ENCODE assay signal across 9 cellular contexts in genomic region chr18:10122116-10122515, GRCh38.
DNase-seq lines count a peak whose midpoint lies in the region; TF ChIP-seq lines count a peak whose summit lies in the region.
"Had no signal": no experiment of that assay in that cellular context is flagged by ENCODE, and none has a peak within 500 bp of the region (broad histone marks: within the 10 kb centered on the region; RNA-seq: fewer than 3 reads in every experiment).

No MANE protein-coding gene starts in this region.

- no peak for TF ChIP-seq POLR2A in transverse colon (IDR thresholded peaks at IDR 0.05)

- intact Hi-C loops in transverse colon (cut with DNase I; ENCODE audit: low total_unique reads): no loop called here

- H3K27me3 ChIP-seq in transverse colon: no peaks in the 10 kb centered on the region

- in situ Hi-C loops in transverse colon (cut with MboI; ENCODE audit: low pct_ligation_motif_present in 1 of 4, low pct_unique_long_range_greater_than_20kb in 1 of 4, low sequenced_read_pairs in 3 of 4): no loop called here

- DNase-seq in HFF-Myc (ENCODE audit: extremely low read depth, low read depth) (peak; percentile 96), NCI-H774 (lab: John Stamatoyannopoulos, UW) (peak; percentile 51), fibroblast of pulmonary artery (ENCODE audit: low read depth) (peak; percentile 52), skeletal muscle cell (ENCODE audit: low read depth) (peak; percentile 84), GM10248 (ENCODE audit: extremely low spot score) (no peak), transverse colon (no peak), activated gamma-delta T cell (lab: John Stamatoyannopoulos, UW) (no peak)
- no peak for DNase-seq in stimulated activated CD4-positive, alpha-beta T cell treated with anti-CD3 and anti-CD28 coated beads, Interleukin-2, amount 100 ng/mL, for 48 hours
- DNase-seq: activated naive CD8-positive, alpha-beta T cell treated with anti-CD3 and anti-CD28 coated beads, Interleukin-2, amount 10 ng/mL, durations not matched to agents 7 days and 5 days had no signal

- H3K9me3 ChIP-seq in transverse colon: peaks cover 0 to 7% of the 10 kb centered on the region in 2 donors

- H3K4me3 ChIP-seq in HFF-Myc (replicated peaks; ENCODE audit: low read depth, low read length): no peak overlapping the region
- H3K4me3 ChIP-seq in fibroblast of pulmonary artery (replicated peaks; ENCODE audit: low read depth, low read length): no peak overlapping the region
- H3K4me3 ChIP-seq in skeletal muscle cell (ENCODE audit: low read depth, low read length): no peak overlapping the region
- H3K4me3 ChIP-seq in transverse colon: no peak overlapping the region

- CTCF ChIA-PET in GM10248 (lab: Yijun Ruan, JAX): interaction anchor here (1.6 kb wide), 1 partner anchor 11 kb away, joined by 6 read pairs; no protein-coding TSS in a partner anchor

- WGBS in transverse colon (ENCODE audit: low coverage in 1 of 2), 2 donors: 19 to 39% methylated on average over 5 to 9 of the region's 9 CpGs

- H3K27ac ChIP-seq in transverse colon: no peak overlapping the region

- no peak for TF ChIP-seq EP300 in transverse colon (IDR thresholded peaks at IDR 0.05; ENCODE audit: low read depth)

- no peaks in the 10 kb centered on the region for H3K36me3 ChIP-seq in transverse colon

- TF ChIP-seq CTCF in HFF-Myc (IDR thresholded peaks at IDR 0.05; ENCODE audit: low read depth, low read length, missing control alignments) (no peak), fibroblast of pulmonary artery (IDR thresholded peaks at IDR 0.05; ENCODE audit: low read length, missing control alignments) (no peak), GM10248 (IDR thresholded peaks at IDR 0.05; ENCODE audit: control extremely low read depth, extremely low read depth, low read depth, missing control alignments) (no peak), transverse colon (IDR thresholded peaks at IDR 0.05) (no peak)

- POLR2A ChIA-PET in GM10248 (lab: Yijun Ruan, JAX): no interaction called here

- H3K4me1 ChIP-seq in transverse colon: peaks cover 0 to 17% (median 9%) of the 10 kb centered on the region in 4 donors

Comparison
In these comparisons a context has a peak if more than half of its experiments do, and no peak if none do; other contexts are left out.
1. DNase-seq: peak in HFF-Myc (single experiment), NCI-H774 (single experiment), fibroblast of pulmonary artery (single experiment) and skeletal muscle cell (single experiment); none in GM10248 (single experiment), stimulated activated CD4-positive, alpha-beta T cell treated with anti-CD3 and anti-CD28 coated beads, Interleukin-2, amount 100 ng/mL, for 48 hours (0 of 2), transverse colon (single experiment) and activated gamma-delta T cell (single experiment).